In genomic region chr12:10362828-10363664, GRCh38 we compare ENCODE assay signal across 1 cellular context.
TF ChIP-seq lines count a peak whose summit lies in the region.

No MANE protein-coding gene starts in this region.

TF ChIP-seq in GM23338, 12 proteins besides CTCF, POLR2A, EP300 and RAD21 (continued from another document):
- no peak for TF ChIP-seq ZNF462 (CRISPR knock-in tag; IDR thresholded peaks at IDR 0.05)
TF ChIP-seq in GM23338: peak in this region for 0.
